10 cellular contexts compared by ENCODE assay signal in genomic region chr10:38025283-38025682, GRCh38. TPM values are rescaled to one million over a fixed set of nuclear protein-coding genes. Genes with fewer than 3 reads are reported as not detected.
DNase-seq lines count a peak whose midpoint lies in the region; ATAC-seq and TF ChIP-seq lines count a peak whose summit lies in the region.
"Had no signal": no experiment of that assay in that cellular context is flagged by ENCODE, and none has a peak within 500 bp of the region (broad histone marks: within the 10 kb centered on the region; RNA-seq: fewer than 3 reads in every experiment).

No MANE protein-coding gene starts in this region.

- DNase-seq in DND-41 (no peak), T-helper 17 cell (no peak), cardiac septum (ENCODE audit: low spot score) (no peak), uterus (no peak), DMS53 (lab: John Stamatoyannopoulos, UW) (no peak)
- no peak for DNase-seq in stimulated activated CD4-positive, alpha-beta T cell treated with anti-CD3 and anti-CD28 coated beads, Interleukin-15, amount 100 ng/mL, for 24 hours
- DNase-seq: IMR-90, T-helper 9 cell had no signal

- no peak overlapping the region for H2AFZ ChIP-seq in DND-41 (ENCODE audit: low read depth, low read length)

- H3K9me3 ChIP-seq in DND-41 (ENCODE audit: insufficient read depth, low read length, severe bottlenecking) (no peaks in the 10 kb centered on the region), T-helper 17 cell (ENCODE audit: control insufficient read depth, low read length, poor library complexity, severe bottlenecking) (no peaks in the 10 kb centered on the region), uterus (no peaks in the 10 kb centered on the region)

- TF ChIP-seq POLR2A in uterus (IDR thresholded peaks at IDR 0.05): no peak

- H3K27me3 Mint-ChIP-seq in T-helper 17 cell: no peaks in the 10 kb centered on the region

- no peak for TF ChIP-seq CTCF in DND-41 (IDR thresholded peaks at IDR 0.05; ENCODE audit: borderline replicate concordance, extremely low read depth, low read length, poor library complexity, severe bottlenecking)
- TF ChIP-seq CTCF in uterus (IDR thresholded peaks at IDR 0.05): no peak

- intact Hi-C loops in cardiac septum (cut with DNase I) (no loop called here), uterus (cut with DNase I; ENCODE audit: low total_unique reads) (no loop called here)

- peak overlapping the region; percentile 14 for H3K27ac Mint-ChIP-seq in T-helper 17 cell

- H3K27me3 ChIP-seq in DND-41 (ENCODE audit: insufficient read depth, low read length, poor library complexity): no peaks in the 10 kb centered on the region
- H3K27me3 ChIP-seq in uterus: no peaks in the 10 kb centered on the region

- ATAC-seq in DND-41 (ENCODE audit: insufficient read depth, low read depth) (peak; percentile 60; the same call in 2 of the 3 replicates), GM19397 (IDR thresholded peaks at IDR 0.05; ENCODE audit: unreplicated experiment) (peak; percentile 72), HG03103 (IDR thresholded peaks at IDR 0.05; ENCODE audit: low read depth, unreplicated experiment) (peak; percentile 82), T-helper 17 cell (peak; percentile 42)

- no peak overlapping the region for H3K4me2 ChIP-seq in DND-41 (ENCODE audit: insufficient read depth, low read length)

- H3K36me3 Mint-ChIP-seq in T-helper 17 cell (ENCODE audit: low read depth): peaks cover 25% of the 10 kb centered on the region

- H3K4me3 ChIP-seq in DND-41 (ENCODE audit: low read depth in 1 of 2, low read length in 2 of 2): no peak overlapping the region
- no peak overlapping the region for H3K4me3 ChIP-seq in uterus

- H3K27ac ChIP-seq in DND-41 (ENCODE audit: low read length) (no peak overlapping the region), uterus (no peak overlapping the region)

- no peak overlapping the region for H3K9ac ChIP-seq in DND-41 (ENCODE audit: low read depth, low read length)

- no peaks in the 10 kb centered on the region for H3K4me1 ChIP-seq in DND-41 (ENCODE audit: insufficient read depth, low read length)
- no peaks in the 10 kb centered on the region for H3K4me1 ChIP-seq in uterus

- peaks cover 86% of the 10 kb centered on the region for H3K36me3 ChIP-seq in DND-41 (ENCODE audit: insufficient read depth, low read length)
- H3K36me3 ChIP-seq in uterus: no peaks in the 10 kb centered on the region

- peaks cover 30% of the 10 kb centered on the region for H3K4me1 Mint-ChIP-seq in T-helper 17 cell

- peaks cover 7% of the 10 kb centered on the region for H3K79me2 ChIP-seq in DND-41 (ENCODE audit: insufficient read depth, low read length)

- H3K4me3 Mint-ChIP-seq in T-helper 17 cell: no peak overlapping the region

- no peaks in the 10 kb centered on the region for H4K20me1 ChIP-seq in DND-41 (ENCODE audit: insufficient read depth, low read length)

RNA-seq across cellular contexts. Expression of gene ZNF33A, which starts 14.8 kb away (rescaled TPM):
- total RNA-seq in T-helper 17 cell (10 to 100 TPM; 37.3 to 41.9 TPM), cardiac septum (18.7 TPM), uterus (10 to 100 TPM; 21.8 to 77.8 (median 33.9) TPM)

RNA-seq across cellular contexts. Expression of gene ZNF25, which starts 48.8 kb away (rescaled TPM):
- total RNA-seq in T-helper 17 cell (1 to 10 TPM; 5.8 to 8.3 TPM), cardiac septum (18.9 TPM), uterus (10 to 100 TPM; 11.8 to 31.3 (median 27.3) TPM)
